20 cellular contexts compared by ENCODE assay signal in the genomic region with DNA sequence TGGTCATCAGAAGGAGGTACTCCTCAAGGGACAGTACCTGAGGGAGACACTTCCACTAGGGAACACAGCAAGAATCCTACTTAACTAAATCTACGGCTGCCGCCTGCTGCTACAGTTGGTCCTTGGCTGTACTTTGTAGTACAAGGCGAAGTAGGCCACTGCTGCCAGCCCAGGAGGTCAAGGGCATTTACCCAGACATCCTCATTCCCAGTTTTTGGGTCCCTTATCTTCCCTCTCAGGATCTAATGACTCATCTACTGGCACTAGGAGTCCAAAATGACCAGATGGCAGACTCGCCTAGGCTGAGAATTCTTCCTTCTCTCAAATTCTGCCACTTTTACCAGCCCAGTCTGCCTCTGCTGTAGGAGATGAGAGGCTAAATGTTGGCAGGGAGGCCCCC. TPM values are rescaled to one million over a fixed set of nuclear protein-coding genes. Genes with fewer than 3 reads are reported as not detected.
DNase-seq lines count a peak whose midpoint lies in the region; TF ChIP-seq lines count a peak whose summit lies in the region.
"Had no signal": no experiment of that assay in that cellular context is flagged by ENCODE, and none has a peak within 500 bp of the region (broad histone marks: within the 10 kb centered on the region; RNA-seq: fewer than 3 reads in every experiment).

No MANE protein-coding gene starts in this region.

- no peak overlapping the region for H3K27ac ChIP-seq in HEK293 (ENCODE audit: extremely low read depth, low read depth, low read length)
- H3K27ac ChIP-seq: 22Rv1; BLaER1 treated with 17β-estradiol and CSF1 and Interleukin-3, amounts not matched to agents 10 nM and 100 nM; Peyer's patch had no signal

- H3K27me3 Mint-ChIP-seq in neural crest cell (ENCODE audit: low read depth), result no peaks in the 10 kb centered on the region

- H3K9me3 Mint-ChIP-seq in neural crest cell, result no peaks in the 10 kb centered on the region
- H3K9me3 Mint-ChIP-seq: CD8-positive, alpha-beta T cell; H9 had no signal

- DNase-seq in DMS 273 (lab: John Stamatoyannopoulos, UW; ENCODE audit: unreplicated experiment) (peak; percentile 54), DMS 273 treated with DMSO at 0.1 percent for 48 hours (lab: John Stamatoyannopoulos, UW) (no peak), cerebellum (ENCODE audit: low spot score) (peak; percentile 64), neural crest cell (ENCODE audit: low read depth, low spot score) (no peak), NCI-H345 treated with DMSO at 0.1 percent for 48 hours (lab: John Stamatoyannopoulos, UW; ENCODE audit: unreplicated experiment) (no peak), iPS-NIHi11 (ENCODE audit: low spot score) (no peak), CD1c-positive myeloid dendritic cell (ENCODE audit: extremely low spot score) (no peak)
- DNase-seq: NCI-H1092 treated with DMSO at 0.1 percent for 48 hours, NCI-H1436 treated with DMSO at 0.1 percent for 48 hours, NCI-H1930, NCI-H226, NCI-H524 treated with DMSO at 0.1 percent for 48 hours had no signal

- no peaks in the 10 kb centered on the region for H3K36me3 Mint-ChIP-seq in neural crest cell (ENCODE audit: low read depth)
- H3K36me3 Mint-ChIP-seq: CD8-positive, alpha-beta T cell had no signal

- no peak overlapping the region for H3K4me3 Mint-ChIP-seq in neural crest cell
- H3K4me3 Mint-ChIP-seq: CD8-positive, alpha-beta T cell; H9 had no signal

- H3K4me1 ChIP-seq in HEK293 (ENCODE audit: control insufficient read depth, insufficient read depth, low read length), result no peaks in the 10 kb centered on the region; the same call in 1 of the 2 replicates

- H3K36me3 ChIP-seq in HEK293 (ENCODE audit: control insufficient read depth in 2 of 2, insufficient read depth in 1 of 2, low read length in 2 of 2), result no peaks in the 10 kb centered on the region
- H3K36me3 ChIP-seq: BLaER1 treated with 17β-estradiol and CSF1 and Interleukin-3, amounts not matched to agents 10 nM and 100 nM; Peyer's patch had no signal

- H3K27ac Mint-ChIP-seq in neural crest cell (ENCODE audit: unreplicated experiment), result peak overlapping the region; percentile 5
- H3K27ac Mint-ChIP-seq: CD8-positive, alpha-beta T cell had no signal

- H3K4me3 ChIP-seq in HEK293 (ENCODE audit: low read depth, low read length), result no peak overlapping the region
- H3K4me3 ChIP-seq: BLaER1 treated with 17β-estradiol and CSF1 and Interleukin-3, amounts not matched to agents 10 nM and 100 nM; Peyer's patch had no signal

- no peak for TF ChIP-seq CTCF in HEK293 (tag by site-specific recombination; IDR thresholded peaks at IDR 0.05)
- TF ChIP-seq CTCF in neural crest cell (conservative IDR thresholded peaks at IDR 0.05), result no peak

- H3K4me1 Mint-ChIP-seq in neural crest cell, result no peaks in the 10 kb centered on the region

- POLR2A ChIA-PET in HEK293 (lab: Yijun Ruan, JAX), result no interaction called here

- no peaks in the 10 kb centered on the region for H3K9me3 ChIP-seq in HEK293 (ENCODE audit: control insufficient read depth, insufficient read depth, low read depth, low read length)
- H3K9me3 ChIP-seq: BLaER1 treated with 17β-estradiol and CSF1 and Interleukin-3, amounts not matched to agents 10 nM and 100 nM; Peyer's patch had no signal

- CTCF ChIA-PET in HEK293 (lab: Yijun Ruan, JAX), result interaction anchor here (0.6 kb wide), 1 partner anchor 810 kb away, joined by 5 read pairs; no protein-coding TSS in a partner anchor

TF ChIP-seq in HEK293, 187 proteins besides CTCF, POLR2A, EP300 and RAD21:
- TF ChIP-seq GFI1B (tag by site-specific recombination; IDR thresholded peaks at IDR 0.05), result no peak
- TF ChIP-seq ZNF2 (tag by site-specific recombination; IDR thresholded peaks at IDR 0.05), result no peak
- no peak for TF ChIP-seq ZNF664 (tag by site-specific recombination; IDR thresholded peaks at IDR 0.05)
- TF ChIP-seq TCF7L2 (IDR thresholded peaks at IDR 0.05; ENCODE audit: borderline replicate concordance, low read depth, low read length), result no peak
- TF ChIP-seq ZNF585B (tag by site-specific recombination; IDR thresholded peaks at IDR 0.05), result peak; percentile 44
- TF ChIP-seq ZNF24 (tag by site-specific recombination; IDR thresholded peaks at IDR 0.05), result no peak
- TF ChIP-seq ZNF19 (tag by site-specific recombination; IDR thresholded peaks at IDR 0.05; ENCODE audit: low read depth), result no peak
- TF ChIP-seq, protein P1, sequence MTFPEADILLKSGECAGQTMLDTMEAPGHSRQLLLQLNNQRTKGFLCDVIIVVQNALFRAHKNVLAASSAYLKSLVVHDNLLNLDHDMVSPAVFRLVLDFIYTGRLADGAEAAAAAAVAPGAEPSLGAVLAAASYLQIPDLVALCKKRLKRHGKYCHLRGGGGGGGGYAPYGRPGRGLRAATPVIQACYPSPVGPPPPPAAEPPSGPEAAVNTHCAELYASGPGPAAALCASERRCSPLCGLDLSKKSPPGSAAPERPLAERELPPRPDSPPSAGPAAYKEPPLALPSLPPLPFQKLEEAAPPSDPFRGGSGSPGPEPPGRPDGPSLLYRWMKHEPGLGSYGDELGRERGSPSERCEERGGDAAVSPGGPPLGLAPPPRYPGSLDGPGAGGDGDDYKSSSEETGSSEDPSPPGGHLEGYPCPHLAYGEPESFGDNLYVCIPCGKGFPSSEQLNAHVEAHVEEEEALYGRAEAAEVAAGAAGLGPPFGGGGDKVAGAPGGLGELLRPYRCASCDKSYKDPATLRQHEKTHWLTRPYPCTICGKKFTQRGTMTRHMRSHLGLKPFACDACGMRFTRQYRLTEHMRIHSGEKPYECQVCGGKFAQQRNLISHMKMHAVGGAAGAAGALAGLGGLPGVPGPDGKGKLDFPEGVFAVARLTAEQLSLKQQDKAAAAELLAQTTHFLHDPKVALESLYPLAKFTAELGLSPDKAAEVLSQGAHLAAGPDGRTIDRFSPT (tag by site-specific recombination; IDR thresholded peaks at IDR 0.05), result no peak

RNA-seq across cellular contexts. Expression of a gene that starts 27.1 kb away (rescaled TPM):
- total RNA-seq in cerebellum (0.18 TPM), neural crest cell (0.12 and 0.23 TPM in 2 replicates)
- total RNA-seq: OCI-LY7, Right ventricle myocardium inferior had no signal

Comparison
In these comparisons a context has a peak if more than half of its experiments do, and no peak if none do; other contexts are left out.
1. DNase-seq: peak in DMS 273 (single experiment) and cerebellum (single experiment); none in DMS 273 treated with DMSO at 0.1 percent for 48 hours (single experiment), neural crest cell (single experiment), NCI-H345 treated with DMSO at 0.1 percent for 48 hours (single experiment), iPS-NIHi11 (single experiment) and CD1c-positive myeloid dendritic cell (single experiment).